Comparison of ENCODE assay signal across 1 cellular context in genomic region chr15:28113426-28114113, GRCh38.
TF ChIP-seq lines count a peak whose summit lies in the region.

No MANE protein-coding gene starts in this region.

TF ChIP-seq in K562, 482 proteins besides CTCF, POLR2A, EP300 and RAD21:
- 0 out of 2 replicates have a peak, but pooled peaks have one; percentile 4 for TF ChIP-seq POLR2G (IDR thresholded peaks at IDR 0.05; ENCODE audit: low read depth, low read length)
- no peak for TF ChIP-seq ZFPM2 (CRISPR knock-in tag; IDR thresholded peaks at IDR 0.05)
